ENCODE assay signal across 20 cellular contexts in genomic region chr14:62003701-62004100, GRCh38.
"Had no signal": no experiment of that assay in that cellular context is flagged by ENCODE, and none has a peak within 500 bp of the region (broad histone marks: within the 10 kb centered on the region; RNA-seq: fewer than 3 reads in every experiment).

No MANE protein-coding gene starts in this region.

- H3K4me1 ChIP-seq: gastroesophageal sphincter, heart left ventricle, left ventricle myocardium inferior, lower lobe of right lung, pancreas, right lobe of liver, thyroid gland had no signal

- H3K4me3 ChIP-seq: coronary artery, gastroesophageal sphincter, heart left ventricle, hepatocyte, left ventricle myocardium inferior, lower lobe of right lung, pancreas, right lobe of liver, thyroid gland had no signal

- H3K79me2 ChIP-seq: hepatocyte had no signal

- DNase-seq: dermis blood vessel endothelial cell; effector memory CD4-positive, alpha-beta T cell; heart left ventricle; left colon; left ventricle myocardium inferior; lower lobe of right lung; natural killer cell; occipital lobe; pancreas; right lobe of liver; small intestine; stimulated activated CD4-positive, alpha-beta T cell treated with anti-CD3 and anti-CD28 coated beads, Interleukin-15, amount 100 ng/mL, for 24 hours; stimulated activated CD4-positive, alpha-beta T cell treated with anti-CD3 and anti-CD28 coated beads, Interleukin-2, amount 100 ng/mL, for 48 hours; stimulated activated naive B cell treated with anti-CD40 and anti-IgM and Interleukin-4, amounts not matched to agents 10 μg/mL and 1 μg/mL and 100 μg/mL, for 72 hours; stimulated activated naive CD8-positive, alpha-beta T cell treated with anti-CD3 and anti-CD28 coated beads, Interleukin-15, amount 100 ng/mL, for 72 hours; thyroid gland had no signal

- ATAC-seq: gastroesophageal sphincter; heart left ventricle; left colon; lower lobe of right lung; natural killer cell; pancreas; right lobe of liver; stimulated activated naive B cell treated with anti-CD40 and anti-IgM and Interleukin-4, amounts not matched to agents 10 μg/mL and 1 μg/mL and 100 μg/mL, for 72 hours; stimulated activated naive CD8-positive, alpha-beta T cell treated with anti-CD3 and anti-CD28 coated beads, Interleukin-15, amount 100 ng/mL, for 72 hours had no signal

- H3K9me3 ChIP-seq: gastroesophageal sphincter, heart left ventricle, left ventricle myocardium inferior, lower lobe of right lung, pancreas, right lobe of liver, thyroid gland had no signal

- H3K27me3 ChIP-seq: gastroesophageal sphincter, heart left ventricle, hepatocyte, pancreas, right lobe of liver, thyroid gland had no signal

- H3K4me2 ChIP-seq: hepatocyte had no signal

- H3K36me3 ChIP-seq: gastroesophageal sphincter, heart left ventricle, left ventricle myocardium inferior, lower lobe of right lung, pancreas, right lobe of liver, thyroid gland had no signal

- H2AFZ ChIP-seq: hepatocyte had no signal

- FAIRE-seq: endothelial cell of umbilical vein, pancreas, small intestine had no signal

- H3K27ac ChIP-seq: coronary artery, gastroesophageal sphincter, heart left ventricle, hepatocyte, left ventricle myocardium inferior, lower lobe of right lung, pancreas, right lobe of liver, thyroid gland had no signal
